1 cellular context compared by ENCODE assay signal in the genomic region with DNA sequence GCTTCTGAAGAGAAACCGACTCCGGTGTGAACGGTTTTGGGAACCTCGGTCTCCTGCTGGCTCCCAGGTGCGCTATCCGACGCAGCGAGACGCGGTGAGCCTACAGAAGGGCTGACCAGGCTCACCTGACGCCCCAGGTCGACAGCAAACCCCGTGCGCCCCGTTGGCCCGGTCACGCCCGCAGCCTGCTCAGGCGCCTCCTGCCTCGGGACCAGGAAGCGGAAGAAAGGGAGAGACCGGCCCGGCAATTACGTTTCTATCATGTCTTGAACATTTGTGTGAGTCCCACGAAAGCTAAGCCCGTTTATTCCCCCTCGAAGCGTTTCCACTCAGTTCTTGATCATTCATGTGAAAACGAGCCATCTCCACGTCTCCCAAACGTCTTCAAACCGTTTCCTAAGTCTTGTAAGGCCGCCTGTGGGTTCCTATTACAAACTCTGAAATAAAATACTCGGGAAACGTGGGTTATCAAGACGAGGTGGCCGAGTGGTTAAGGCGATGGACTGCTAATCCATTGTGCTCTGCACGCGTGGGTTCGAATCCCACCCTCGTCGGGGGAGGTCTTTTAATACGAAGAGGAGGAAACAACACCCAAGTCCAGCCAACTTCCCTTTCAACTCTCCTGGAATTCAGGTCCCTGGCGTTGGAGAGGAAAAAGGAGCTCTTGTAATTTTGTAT.
TF ChIP-seq lines count a peak whose summit lies in the region.

No MANE protein-coding gene starts in this region.

TF ChIP-seq in GM23338, 12 proteins besides CTCF, POLR2A, EP300 and RAD21 (continued from another document):
- TF ChIP-seq ZNF462 (CRISPR knock-in tag; IDR thresholded peaks at IDR 0.05) = no peak
